In genomic region chr10:78038105-78038504, GRCh38 we compare ENCODE assay signal across 1 cellular context.
TF ChIP-seq lines count a peak whose summit lies in the region.

No MANE protein-coding gene starts in this region.

TF ChIP-seq in GM12878, 131 proteins besides CTCF, POLR2A, EP300 and RAD21 (continued from another document):
- TF ChIP-seq, protein P1, sequence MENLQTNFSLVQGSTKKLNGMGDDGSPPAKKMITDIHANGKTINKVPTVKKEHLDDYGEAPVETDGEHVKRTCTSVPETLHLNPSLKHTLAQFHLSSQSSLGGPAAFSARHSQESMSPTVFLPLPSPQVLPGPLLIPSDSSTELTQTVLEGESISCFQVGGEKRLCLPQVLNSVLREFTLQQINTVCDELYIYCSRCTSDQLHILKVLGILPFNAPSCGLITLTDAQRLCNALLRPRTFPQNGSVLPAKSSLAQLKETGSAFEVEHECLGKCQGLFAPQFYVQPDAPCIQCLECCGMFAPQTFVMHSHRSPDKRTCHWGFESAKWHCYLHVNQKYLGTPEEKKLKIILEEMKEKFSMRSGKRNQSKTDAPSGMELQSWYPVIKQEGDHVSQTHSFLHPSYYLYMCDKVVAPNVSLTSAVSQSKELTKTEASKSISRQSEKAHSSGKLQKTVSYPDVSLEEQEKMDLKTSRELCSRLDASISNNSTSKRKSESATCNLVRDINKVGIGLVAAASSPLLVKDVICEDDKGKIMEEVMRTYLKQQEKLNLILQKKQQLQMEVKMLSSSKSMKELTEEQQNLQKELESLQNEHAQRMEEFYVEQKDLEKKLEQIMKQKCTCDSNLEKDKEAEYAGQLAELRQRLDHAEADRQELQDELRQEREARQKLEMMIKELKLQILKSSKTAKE (IDR thresholded peaks at IDR 0.05; ENCODE audit: low read depth, poor library complexity, severe bottlenecking): no peak
- no peak for TF ChIP-seq HCFC1 (IDR thresholded peaks at IDR 0.05; ENCODE audit: low read length)
- no peak for TF ChIP-seq CREM (IDR thresholded peaks at IDR 0.05; ENCODE audit: low read depth)
- no peak for TF ChIP-seq CEBPZ (IDR thresholded peaks at IDR 0.05; ENCODE audit: low read depth, low read length)
- no peak for TF ChIP-seq NFYA (IDR thresholded peaks at IDR 0.05; ENCODE audit: borderline replicate concordance, low read depth, low read length)
